14 cellular contexts compared by ENCODE assay signal in the genomic region with DNA sequence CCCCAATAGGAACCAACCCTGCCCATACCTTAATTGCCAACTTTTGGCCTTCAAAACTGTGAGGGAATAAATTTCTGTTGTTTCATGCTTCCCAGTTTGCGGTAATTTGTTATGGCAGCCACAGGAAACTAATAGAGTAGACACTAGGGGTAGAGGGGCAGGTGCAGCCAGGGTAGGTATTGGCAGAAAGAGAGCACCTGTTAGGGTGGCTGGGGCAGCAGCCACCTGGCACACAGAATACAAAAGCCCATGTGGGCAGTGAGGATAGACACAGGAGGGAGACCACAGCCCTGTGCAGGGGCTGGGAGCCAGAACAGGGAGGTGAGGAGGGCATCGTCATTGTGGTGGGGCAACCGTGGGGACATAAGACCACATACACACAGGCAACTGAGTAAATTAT. TPM values are rescaled to one million over a fixed set of nuclear protein-coding genes. Genes with fewer than 3 reads are reported as not detected.
DNase-seq lines count a peak whose midpoint lies in the region; ATAC-seq and TF ChIP-seq lines count a peak whose summit lies in the region.
"Had no signal": no experiment of that assay in that cellular context is flagged by ENCODE, and none has a peak within 500 bp of the region (broad histone marks: within the 10 kb centered on the region; RNA-seq: fewer than 3 reads in every experiment).

No MANE protein-coding gene starts in this region.

- H3K9me3 Mint-ChIP-seq in activated CD4-positive, alpha-beta T cell treated with anti-CD3 and anti-CD28 coated beads, Interleukin-2, amount 10 ng/mL, durations not matched to agents 24 days and 14 days, result no peaks in the 10 kb centered on the region
- H3K9me3 Mint-ChIP-seq in endodermal cell, result no peaks in the 10 kb centered on the region
- H3K9me3 Mint-ChIP-seq in stimulated activated effector memory CD8-positive, alpha-beta T cell treated with anti-CD3 and anti-CD28 coated beads, Interleukin-12 subunit alpha, Interleukin-12 subunit beta, amount 100 ng/mL, for 72 hours, result no peaks in the 10 kb centered on the region
- H3K9me3 Mint-ChIP-seq: activated naive CD4-positive, alpha-beta T cell treated with anti-CD3 and anti-CD28 coated beads, Interleukin-2, amount 50 U/mL, for 24 hours had no signal

- no peak overlapping the region for H3K4me3 Mint-ChIP-seq in activated CD4-positive, alpha-beta T cell treated with anti-CD3 and anti-CD28 coated beads, Interleukin-2, amount 10 ng/mL, durations not matched to agents 24 days and 14 days
- H3K4me3 Mint-ChIP-seq in endodermal cell, result no peak overlapping the region
- no peak overlapping the region for H3K4me3 Mint-ChIP-seq in stimulated activated effector memory CD8-positive, alpha-beta T cell treated with anti-CD3 and anti-CD28 coated beads, Interleukin-12 subunit alpha, Interleukin-12 subunit beta, amount 100 ng/mL, for 72 hours
- H3K4me3 Mint-ChIP-seq: activated naive CD4-positive, alpha-beta T cell treated with anti-CD3 and anti-CD28 coated beads, Interleukin-2, amount 50 U/mL, for 24 hours had no signal

- no peaks in the 10 kb centered on the region for H3K27me3 Mint-ChIP-seq in activated CD4-positive, alpha-beta T cell treated with anti-CD3 and anti-CD28 coated beads, Interleukin-2, amount 10 ng/mL, durations not matched to agents 24 days and 14 days
- H3K27me3 Mint-ChIP-seq in endodermal cell (ENCODE audit: insufficient read depth), result no peaks in the 10 kb centered on the region
- H3K27me3 Mint-ChIP-seq: activated naive CD4-positive, alpha-beta T cell treated with anti-CD3 and anti-CD28 coated beads, Interleukin-2, amount 50 U/mL, for 24 hours had no signal

- no peaks in the 10 kb centered on the region for H3K27me3 ChIP-seq in endodermal cell (ENCODE audit: control insufficient read depth, insufficient read depth, low read length, poor library complexity, severe bottlenecking)
- H3K27me3 ChIP-seq: dorsolateral prefrontal cortex, esophagus muscularis mucosa, uterus had no signal

- H3K9ac ChIP-seq in endodermal cell (ENCODE audit: extremely low read depth, low read length, poor library complexity, severe bottlenecking), result no peak overlapping the region

- H3K36me3 ChIP-seq in endodermal cell (ENCODE audit: control insufficient read depth, insufficient read depth, low read length), result no peaks in the 10 kb centered on the region
- H3K36me3 ChIP-seq: esophagus muscularis mucosa, uterus had no signal

- WGBS in endodermal cell (ENCODE audit: insufficient coverage in 1 of 2, insufficient read length in 1 of 2), 2 experiments, result 95 to 100% methylated on average over 1 of the region's 3 CpGs

- no peak for TF ChIP-seq CTCF in endodermal cell (conservative IDR thresholded peaks at IDR 0.05)

- H3K9me3 ChIP-seq in endodermal cell (ENCODE audit: control insufficient read depth, low read length), result no peaks in the 10 kb centered on the region
- H3K9me3 ChIP-seq: esophagus muscularis mucosa, uterus had no signal

- no peak for ATAC-seq in stimulated activated effector memory CD8-positive, alpha-beta T cell treated with anti-CD3 and anti-CD28 coated beads, Interleukin-12 subunit alpha, Interleukin-12 subunit beta, amount 100 ng/mL, for 72 hours
- ATAC-seq in HG03039 (IDR thresholded peaks at IDR 0.05; ENCODE audit: unreplicated experiment), result no peak

- H3K4me3 ChIP-seq in endodermal cell (ENCODE audit: low read length), result no peak overlapping the region
- H3K4me3 ChIP-seq: dorsolateral prefrontal cortex, esophagus muscularis mucosa, uterus had no signal

- peaks cover 46% of the 10 kb centered on the region for H3K36me3 Mint-ChIP-seq in activated CD4-positive, alpha-beta T cell treated with anti-CD3 and anti-CD28 coated beads, Interleukin-2, amount 10 ng/mL, durations not matched to agents 24 days and 14 days (ENCODE audit: low read depth)
- H3K36me3 Mint-ChIP-seq in endodermal cell (ENCODE audit: low read depth), result no peaks in the 10 kb centered on the region
- H3K36me3 Mint-ChIP-seq in stimulated activated effector memory CD8-positive, alpha-beta T cell treated with anti-CD3 and anti-CD28 coated beads, Interleukin-12 subunit alpha, Interleukin-12 subunit beta, amount 100 ng/mL, for 72 hours, result peaks cover 28% of the 10 kb centered on the region

- intact Hi-C loops in activated CD4-positive, alpha-beta T cell treated with anti-CD3 and anti-CD28 coated beads, Interleukin-2, amount 10 ng/mL, durations not matched to agents 24 days and 14 days (cut with micrococcal nuclease), result no loop called here

- H3K27ac Mint-ChIP-seq in activated CD4-positive, alpha-beta T cell treated with anti-CD3 and anti-CD28 coated beads, Interleukin-2, amount 10 ng/mL, durations not matched to agents 24 days and 14 days, result peak overlapping the region; percentile 7
- peak overlapping the region; percentile 10 for H3K27ac Mint-ChIP-seq in endodermal cell
- H3K27ac Mint-ChIP-seq in stimulated activated effector memory CD8-positive, alpha-beta T cell treated with anti-CD3 and anti-CD28 coated beads, Interleukin-12 subunit alpha, Interleukin-12 subunit beta, amount 100 ng/mL, for 72 hours, result peak overlapping the region; percentile 73
- H3K27ac Mint-ChIP-seq: activated naive CD4-positive, alpha-beta T cell treated with anti-CD3 and anti-CD28 coated beads, Interleukin-2, amount 50 U/mL, for 24 hours had no signal

- peaks cover 2% of the 10 kb centered on the region for H3K4me1 ChIP-seq in endodermal cell (ENCODE audit: control insufficient read depth, insufficient read depth, low read length)

- DNase-seq in activated CD4-positive, alpha-beta T cell treated with anti-CD3 and anti-CD28 coated beads, Interleukin-2, amount 10 ng/mL, durations not matched to agents 24 days and 14 days, result no peak
- DNase-seq in activated CD4-positive, alpha-beta T cell treated with anti-CD3 and anti-CD28 coated beads, Interleukin-2, amount 50 U/mL, for 48 hours, result no peak
- DNase-seq in NCI-H69 (lab: John Stamatoyannopoulos, UW) (peak; percentile 22), endodermal cell (no peak), GM19240 (ENCODE audit: insufficient read length, low spot score) (no peak), AG20443 (ENCODE audit: low spot score) (no peak)
- DNase-seq in stimulated activated effector memory CD8-positive, alpha-beta T cell treated with anti-CD3 and anti-CD28 coated beads, Interleukin-12 subunit alpha, Interleukin-12 subunit beta, amount 100 ng/mL, for 72 hours (ENCODE audit: low spot score in 2 of 2), result no peak
- DNase-seq: dorsolateral prefrontal cortex, Right ventricle myocardium superior, T-helper 2 cell, uterus had no signal

- peaks cover 65% of the 10 kb centered on the region for H3K4me1 Mint-ChIP-seq in activated CD4-positive, alpha-beta T cell treated with anti-CD3 and anti-CD28 coated beads, Interleukin-2, amount 10 ng/mL, durations not matched to agents 24 days and 14 days
- H3K4me1 Mint-ChIP-seq in endodermal cell, result peaks cover 64% of the 10 kb centered on the region
- peaks cover 90% of the 10 kb centered on the region for H3K4me1 Mint-ChIP-seq in stimulated activated effector memory CD8-positive, alpha-beta T cell treated with anti-CD3 and anti-CD28 coated beads, Interleukin-12 subunit alpha, Interleukin-12 subunit beta, amount 100 ng/mL, for 72 hours

- H3K27ac ChIP-seq in endodermal cell (ENCODE audit: low read depth, low read length), result no peak overlapping the region
- H3K27ac ChIP-seq: esophagus muscularis mucosa, uterus had no signal

RNA-seq across cellular contexts. Expression of gene IRF2, which starts 28.2 kb away (rescaled TPM):
- 48.7 and 50.0 TPM in 2 replicates for total RNA-seq in activated CD4-positive, alpha-beta T cell treated with anti-CD3 and anti-CD28 coated beads, Interleukin-2, amount 10 ng/mL, durations not matched to agents 24 days and 14 days
- total RNA-seq in endodermal cell, result 10 to 100 TPM; 17.3 to 24.6 TPM
- polyA plus RNA-seq in endodermal cell (2013, experiment 1 of 2), result 9.1 TPM
- 9.0 TPM for polyA plus RNA-seq in endodermal cell (2013, experiment 2 of 2)

Comparison
In these comparisons a context has a peak if more than half of its experiments do, and no peak if none do; other contexts are left out.
1. H3K27ac Mint-ChIP-seq: peak in every context shown above with its lines; median percentile 73 in stimulated activated effector memory CD8-positive, alpha-beta T cell treated with anti-CD3 and anti-CD28 coated beads, Interleukin-12 subunit alpha, Interleukin-12 subunit beta, amount 100 ng/mL, for 72 hours; 10 in endodermal cell; 7 in activated CD4-positive, alpha-beta T cell treated with anti-CD3 and anti-CD28 coated beads, Interleukin-2, amount 10 ng/mL, durations not matched to agents 24 days and 14 days.